36 cellular contexts compared by ENCODE assay signal in genomic region chr4:119532319-119532718, GRCh38.
"Had no signal": no experiment of that assay in that cellular context is flagged by ENCODE, and none has a peak within 500 bp of the region (broad histone marks: within the 10 kb centered on the region; RNA-seq: fewer than 3 reads in every experiment).

No MANE protein-coding gene starts in this region.

- H3K27me3 Mint-ChIP-seq: activated B cell treated with CpG ODN at 0.5 μM for 24 hours; activated CD4-positive, alpha-beta memory T cell treated with anti-CD3 and anti-CD28 coated beads for 36 hours; activated CD4-positive, alpha-beta T cell treated with anti-CD3 and anti-CD28 coated beads, Interleukin-2, amount 10 ng/mL, durations not matched to agents 24 days and 14 days; activated CD8-positive, alpha-beta T cell treated with anti-CD3 and anti-CD28 coated beads for 36 hours; activated naive CD8-positive, alpha-beta T cell treated with anti-CD3 and anti-CD28 coated beads for 36 hours; activated T-helper 17 cell treated with anti-CD3 and anti-CD28 coated beads, Interleukin-2, amount 50 U/mL, for 72 hours; brain; central memory CD8-positive, alpha-beta T cell had no signal

- H3K4me1 Mint-ChIP-seq: activated CD4-positive, alpha-beta T cell treated with anti-CD3 and anti-CD28 coated beads, Interleukin-2, amount 10 ng/mL, durations not matched to agents 24 days and 14 days; activated naive CD8-positive, alpha-beta T cell treated with anti-CD3 and anti-CD28 coated beads for 36 hours; activated T-helper 17 cell treated with anti-CD3 and anti-CD28 coated beads, Interleukin-2, amount 50 U/mL, for 72 hours; brain; central memory CD8-positive, alpha-beta T cell had no signal

- H3K4me3 ChIP-seq: adrenal gland, cardiac muscle cell had no signal

- H3K27ac ChIP-seq: adrenal gland, cardiac muscle cell, VCaP had no signal

- H3K27me3 ChIP-seq: adrenal gland, cardiac muscle cell had no signal

- H3K4me1 ChIP-seq: adrenal gland had no signal

- H3K36me3 ChIP-seq: adrenal gland had no signal

- H3K4me3 Mint-ChIP-seq: activated B cell treated with CpG ODN at 0.5 μM for 24 hours; activated CD4-positive, alpha-beta memory T cell treated with anti-CD3 and anti-CD28 coated beads for 36 hours; activated CD4-positive, alpha-beta T cell treated with anti-CD3 and anti-CD28 coated beads, Interleukin-2, amount 10 ng/mL, durations not matched to agents 24 days and 14 days; activated CD8-positive, alpha-beta T cell treated with anti-CD3 and anti-CD28 coated beads for 36 hours; activated naive CD4-positive, alpha-beta T cell treated with anti-CD3 and anti-CD28 coated beads for 36 hours; activated naive CD8-positive, alpha-beta T cell treated with anti-CD3 and anti-CD28 coated beads for 36 hours; activated T-cell treated with anti-CD3 and anti-CD28 coated beads, Interleukin-2, amount 50 U/mL, for 4 hours; activated T-cell treated with anti-CD3 and anti-CD28 coated beads, Interleukin-2, amount 50 U/mL, for 72 hours; activated T-helper 1 cell treated with anti-CD3 and anti-CD28 coated beads, Interleukin-12 subunit alpha, Interleukin-12 subunit beta, Interleukin-2, Interleukin-4 antibody, amounts not matched to agents 30 ng/mL and 10 ng/mL and 1 ng/mL, durations not matched to agents 14 hours and 24 hours and 36 hours; activated T-helper 17 cell treated with anti-CD3 and anti-CD28 coated beads, Interleukin-2, amount 50 U/mL, for 72 hours; brain; central memory CD8-positive, alpha-beta T cell; T-helper 1 cell treated with Interleukin-12 subunit alpha and Interleukin-12 subunit beta and Interleukin-4 antibody, amounts not matched to agents 30 μg/mL and 1 μg/mL, for 36 hours; T-helper 2 cell treated with Interferon-gamma antibody and Interleukin-4, amounts not matched to agents 5 μg/mL and 100 μg/mL, for 36 hours had no signal

- H3K9me3 ChIP-seq: adrenal gland had no signal

- ATAC-seq: activated CD8-positive, alpha-beta T cell treated with anti-CD3 and anti-CD28 coated beads for 36 hours; activated naive CD4-positive, alpha-beta T cell treated with anti-CD3 and anti-CD28 coated beads, Interleukin-2, amount 50 U/mL, for 72 hours; activated T-cell treated with anti-CD3 and anti-CD28 coated beads, Interleukin-2, amount 50 U/mL, for 4 hours; activated T-cell treated with anti-CD3 and anti-CD28 coated beads, Interleukin-2, amount 50 U/mL, for 72 hours; activated T-helper 17 cell treated with anti-CD3 and anti-CD28 coated beads, Interleukin-2, amount 50 U/mL, for 72 hours had no signal

- H3K27ac Mint-ChIP-seq: activated B cell treated with CpG ODN at 0.5 μM for 24 hours; activated CD4-positive, alpha-beta memory T cell treated with anti-CD3 and anti-CD28 coated beads for 36 hours; activated CD4-positive, alpha-beta T cell treated with anti-CD3 and anti-CD28 coated beads, Interleukin-2, amount 10 ng/mL, durations not matched to agents 24 days and 14 days; activated CD8-positive, alpha-beta T cell treated with anti-CD3 and anti-CD28 coated beads for 36 hours; activated naive CD4-positive, alpha-beta T cell treated with anti-CD3 and anti-CD28 coated beads for 36 hours; activated naive CD4-positive, alpha-beta T cell treated with anti-CD3 and anti-CD28 coated beads, Interleukin-2, amount 50 U/mL, for 72 hours; activated naive CD8-positive, alpha-beta T cell treated with anti-CD3 and anti-CD28 coated beads for 36 hours; activated T-cell treated with anti-CD3 and anti-CD28 coated beads, Interleukin-2, amount 50 U/mL, for 72 hours; activated T-helper 1 cell treated with anti-CD3 and anti-CD28 coated beads, Interleukin-12 subunit alpha, Interleukin-12 subunit beta, Interleukin-2, Interleukin-4 antibody, amounts not matched to agents 30 ng/mL and 10 ng/mL and 1 ng/mL, durations not matched to agents 14 hours and 24 hours and 36 hours; activated T-helper 17 cell treated with anti-CD3 and anti-CD28 coated beads, Interleukin-2, amount 50 U/mL, for 72 hours; brain; T-helper 1 cell treated with Interleukin-12 subunit alpha and Interleukin-12 subunit beta and Interleukin-4 antibody, amounts not matched to agents 30 μg/mL and 1 μg/mL, for 36 hours; T-helper 2 cell treated with Interferon-gamma antibody and Interleukin-4, amounts not matched to agents 5 μg/mL and 100 μg/mL, for 36 hours had no signal

- H3K9me3 Mint-ChIP-seq: activated B cell treated with CpG ODN at 0.5 μM for 24 hours; activated CD4-positive, alpha-beta T cell treated with anti-CD3 and anti-CD28 coated beads, Interleukin-2, amount 10 ng/mL, durations not matched to agents 24 days and 14 days; activated CD8-positive, alpha-beta T cell treated with anti-CD3 and anti-CD28 coated beads for 36 hours; activated naive CD8-positive, alpha-beta T cell treated with anti-CD3 and anti-CD28 coated beads for 36 hours; activated T-cell treated with anti-CD3 and anti-CD28 coated beads, Interleukin-2, amount 50 U/mL, for 4 hours; activated T-helper 17 cell treated with anti-CD3 and anti-CD28 coated beads, Interleukin-2, amount 50 U/mL, for 72 hours; central memory CD8-positive, alpha-beta T cell had no signal

- DNase-seq: activated B cell treated with CpG ODN at 0.5 μM for 24 hours; activated CD4-positive, alpha-beta memory T cell treated with anti-CD3 and anti-CD28 coated beads for 36 hours; activated CD4-positive, alpha-beta T cell treated with anti-CD3 and anti-CD28 coated beads for 4 hours; activated CD4-positive, alpha-beta T cell treated with anti-CD3 and anti-CD28 coated beads, Interleukin-2, amount 10 ng/mL, durations not matched to agents 24 days and 14 days; activated CD4-positive, alpha-beta T cell treated with anti-CD3 and anti-CD28 coated beads, Interleukin-2, amount 50 U/mL, for 1 hour; activated CD4-positive, alpha-beta T cell treated with anti-CD3 and anti-CD28 coated beads, Interleukin-2, amount 50 U/mL, for 4 hours; activated CD4-positive, CD25-positive, alpha-beta regulatory T cell treated with anti-CD3 and anti-CD28 coated beads, Interleukin-2, amount 50 U/mL, for 72 hours; activated CD8-positive, alpha-beta memory T cell treated with anti-CD3 and anti-CD28 coated beads, Interleukin-2, amount 50 U/mL, for 4 hours; activated CD8-positive, alpha-beta T cell treated with anti-CD3 and anti-CD28 coated beads for 36 hours; activated effector memory CD4-positive, alpha-beta T cell treated with anti-CD3 and anti-CD28 coated beads, Interleukin-2, amount 50 U/mL, for 16 hours; activated gamma-delta T cell treated with Interleukin-2 at 50 U/mL for 16 hours; activated naive CD4-positive, alpha-beta T cell; activated naive CD4-positive, alpha-beta T cell treated with anti-CD3 and anti-CD28 coated beads for 36 hours; activated naive CD4-positive, alpha-beta T cell treated with anti-CD3 and anti-CD28 coated beads, Interleukin-2, amount 50 U/mL, for 16 hours; activated naive CD8-positive, alpha-beta T cell treated with anti-CD3 and anti-CD28 coated beads for 36 hours; activated T-cell treated with anti-CD3 and anti-CD28 coated beads for 4 hours; activated T-cell treated with anti-CD3 and anti-CD28 coated beads, Interleukin-2, amount 50 U/mL, for 1 hour; activated T-cell treated with anti-CD3 and anti-CD28 coated beads, Interleukin-2, amount 50 U/mL, for 4 hours; activated T-cell treated with anti-CD3 and anti-CD28 coated beads, Interleukin-2, amount 50 U/mL, for 72 hours; adrenal gland; amniotic stem cell; aorta; caudate nucleus; cerebellar nuclear complex; T-helper 1 cell; T-helper 2 cell; T-helper 9 cell had no signal
